In genomic region chr4:53186714-53187358, GRCh38 we compare ENCODE assay signal across 1 cellular context.
TF ChIP-seq lines count a peak whose summit lies in the region.

No MANE protein-coding gene starts in this region.

TF ChIP-seq in HEK293, 187 proteins besides CTCF, POLR2A, EP300 and RAD21 (continued from another document and continues in another):
- TF ChIP-seq, protein P1, sequence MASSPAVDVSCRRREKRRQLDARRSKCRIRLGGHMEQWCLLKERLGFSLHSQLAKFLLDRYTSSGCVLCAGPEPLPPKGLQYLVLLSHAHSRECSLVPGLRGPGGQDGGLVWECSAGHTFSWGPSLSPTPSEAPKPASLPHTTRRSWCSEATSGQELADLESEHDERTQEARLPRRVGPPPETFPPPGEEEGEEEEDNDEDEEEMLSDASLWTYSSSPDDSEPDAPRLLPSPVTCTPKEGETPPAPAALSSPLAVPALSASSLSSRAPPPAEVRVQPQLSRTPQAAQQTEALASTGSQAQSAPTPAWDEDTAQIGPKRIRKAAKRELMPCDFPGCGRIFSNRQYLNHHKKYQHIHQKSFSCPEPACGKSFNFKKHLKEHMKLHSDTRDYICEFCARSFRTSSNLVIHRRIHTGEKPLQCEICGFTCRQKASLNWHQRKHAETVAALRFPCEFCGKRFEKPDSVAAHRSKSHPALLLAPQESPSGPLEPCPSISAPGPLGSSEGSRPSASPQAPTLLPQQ (tag by site-specific recombination; IDR thresholded peaks at IDR 0.05), result no peak
- no peak for TF ChIP-seq ZNF707 (tag by site-specific recombination; IDR thresholded peaks at IDR 0.05)
- no peak for TF ChIP-seq RBAK (tag by site-specific recombination; IDR thresholded peaks at IDR 0.05)
- TF ChIP-seq ZBTB10 (tag by site-specific recombination; IDR thresholded peaks at IDR 0.05), result no peak
- TF ChIP-seq ZNF404 (tag by site-specific recombination; IDR thresholded peaks at IDR 0.05), result no peak
- TF ChIP-seq ZNF514 (tag by site-specific recombination; IDR thresholded peaks at IDR 0.05), result no peak
- TF ChIP-seq ZNF350 (tag by site-specific recombination; IDR thresholded peaks at IDR 0.05), result no peak
- no peak for TF ChIP-seq EGR2 (tag by site-specific recombination; IDR thresholded peaks at IDR 0.05; ENCODE audit: low read depth)
- TF ChIP-seq ZNF558 (tag by site-specific recombination; IDR thresholded peaks at IDR 0.05), result 0 out of 2 replicates have a peak, but pooled peaks have one; percentile 28
- no peak for TF ChIP-seq ZNF544 (tag by site-specific recombination; IDR thresholded peaks at IDR 0.05)
- no peak for TF ChIP-seq ZNF114 (tag by site-specific recombination; IDR thresholded peaks at IDR 0.05)
- TF ChIP-seq KLF7 (tag by site-specific recombination; IDR thresholded peaks at IDR 0.05; ENCODE audit: borderline replicate concordance), result no peak
- no peak for TF ChIP-seq ZBTB6 (tag by site-specific recombination; IDR thresholded peaks at IDR 0.05)
- TF ChIP-seq ZNF776 (tag by site-specific recombination; IDR thresholded peaks at IDR 0.05; ENCODE audit: borderline replicate concordance), result no peak
- TF ChIP-seq ZNF10 (tag by site-specific recombination; IDR thresholded peaks at IDR 0.05), result no peak
- no peak for TF ChIP-seq ZNF426 (tag by site-specific recombination; IDR thresholded peaks at IDR 0.05)
- TF ChIP-seq ZNF629 (tag by site-specific recombination; IDR thresholded peaks at IDR 0.05), result peak; percentile 88
- no peak for TF ChIP-seq ZFP3 (tag by site-specific recombination; IDR thresholded peaks at IDR 0.05; ENCODE audit: low read depth)
- no peak for TF ChIP-seq ZNF248 (tag by site-specific recombination; IDR thresholded peaks at IDR 0.05)
- no peak for TF ChIP-seq ZFP41 (tag by site-specific recombination; IDR thresholded peaks at IDR 0.05; ENCODE audit: borderline replicate concordance)
- TF ChIP-seq ZNF133 (tag by site-specific recombination; IDR thresholded peaks at IDR 0.05), result no peak
- TF ChIP-seq ZNF521 (tag by site-specific recombination; IDR thresholded peaks at IDR 0.05), result no peak
- no peak for TF ChIP-seq ZNF341 (tag by site-specific recombination; IDR thresholded peaks at IDR 0.05; ENCODE audit: low read depth)
- TF ChIP-seq ZNF416 (tag by site-specific recombination; IDR thresholded peaks at IDR 0.05), result no peak
- TF ChIP-seq KLF9 (tag by site-specific recombination; IDR thresholded peaks at IDR 0.05; ENCODE audit: low read depth), result no peak
- TF ChIP-seq ZNF19 (tag by site-specific recombination; IDR thresholded peaks at IDR 0.05; ENCODE audit: low read depth), result no peak
- TF ChIP-seq, protein P2, sequence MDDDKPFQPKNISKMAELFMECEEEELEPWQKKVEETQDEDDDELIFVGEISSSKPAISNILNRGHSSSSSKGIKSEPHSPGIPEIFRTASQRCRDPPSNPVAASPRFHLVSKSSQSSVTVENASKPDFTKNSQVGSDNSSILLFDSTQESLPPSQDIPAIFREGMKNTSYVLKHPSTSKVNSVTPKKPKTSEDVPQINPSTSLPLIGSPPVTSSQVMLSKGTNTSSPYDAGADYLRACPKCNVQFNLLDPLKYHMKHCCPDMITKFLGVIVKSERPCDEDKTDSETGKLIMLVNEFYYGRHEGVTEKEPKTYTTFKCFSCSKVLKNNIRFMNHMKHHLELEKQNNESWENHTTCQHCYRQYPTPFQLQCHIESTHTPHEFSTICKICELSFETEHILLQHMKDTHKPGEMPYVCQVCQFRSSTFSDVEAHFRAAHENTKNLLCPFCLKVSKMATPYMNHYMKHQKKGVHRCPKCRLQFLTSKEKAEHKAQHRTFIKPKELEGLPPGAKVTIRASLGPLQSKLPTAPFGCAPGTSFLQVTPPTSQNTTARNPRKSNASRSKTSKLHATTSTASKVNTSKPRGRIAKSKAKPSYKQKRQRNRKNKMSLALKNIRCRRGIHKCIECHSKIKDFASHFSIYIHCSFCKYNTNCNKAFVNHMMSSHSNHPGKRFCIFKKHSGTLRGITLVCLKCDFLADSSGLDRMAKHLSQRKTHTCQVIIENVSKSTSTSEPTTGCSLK (tag by site-specific recombination; IDR thresholded peaks at IDR 0.05), result no peak
- no peak for TF ChIP-seq ZNF354C (tag by site-specific recombination; IDR thresholded peaks at IDR 0.05; ENCODE audit: borderline replicate concordance, low read depth)
- no peak for TF ChIP-seq ZBTB21 (tag by site-specific recombination; IDR thresholded peaks at IDR 0.05)
- TF ChIP-seq, protein P3, sequence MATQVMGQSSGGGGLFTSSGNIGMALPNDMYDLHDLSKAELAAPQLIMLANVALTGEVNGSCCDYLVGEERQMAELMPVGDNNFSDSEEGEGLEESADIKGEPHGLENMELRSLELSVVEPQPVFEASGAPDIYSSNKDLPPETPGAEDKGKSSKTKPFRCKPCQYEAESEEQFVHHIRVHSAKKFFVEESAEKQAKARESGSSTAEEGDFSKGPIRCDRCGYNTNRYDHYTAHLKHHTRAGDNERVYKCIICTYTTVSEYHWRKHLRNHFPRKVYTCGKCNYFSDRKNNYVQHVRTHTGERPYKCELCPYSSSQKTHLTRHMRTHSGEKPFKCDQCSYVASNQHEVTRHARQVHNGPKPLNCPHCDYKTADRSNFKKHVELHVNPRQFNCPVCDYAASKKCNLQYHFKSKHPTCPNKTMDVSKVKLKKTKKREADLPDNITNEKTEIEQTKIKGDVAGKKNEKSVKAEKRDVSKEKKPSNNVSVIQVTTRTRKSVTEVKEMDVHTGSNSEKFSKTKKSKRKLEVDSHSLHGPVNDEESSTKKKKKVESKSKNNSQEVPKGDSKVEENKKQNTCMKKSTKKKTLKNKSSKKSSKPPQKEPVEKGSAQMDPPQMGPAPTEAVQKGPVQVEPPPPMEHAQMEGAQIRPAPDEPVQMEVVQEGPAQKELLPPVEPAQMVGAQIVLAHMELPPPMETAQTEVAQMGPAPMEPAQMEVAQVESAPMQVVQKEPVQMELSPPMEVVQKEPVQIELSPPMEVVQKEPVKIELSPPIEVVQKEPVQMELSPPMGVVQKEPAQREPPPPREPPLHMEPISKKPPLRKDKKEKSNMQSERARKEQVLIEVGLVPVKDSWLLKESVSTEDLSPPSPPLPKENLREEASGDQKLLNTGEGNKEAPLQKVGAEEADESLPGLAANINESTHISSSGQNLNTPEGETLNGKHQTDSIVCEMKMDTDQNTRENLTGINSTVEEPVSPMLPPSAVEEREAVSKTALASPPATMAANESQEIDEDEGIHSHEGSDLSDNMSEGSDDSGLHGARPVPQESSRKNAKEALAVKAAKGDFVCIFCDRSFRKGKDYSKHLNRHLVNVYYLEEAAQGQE (tag by site-specific recombination; IDR thresholded peaks at IDR 0.05), result no peak
- no peak for TF ChIP-seq ZNF704 (tag by site-specific recombination; IDR thresholded peaks at IDR 0.05)
- no peak for TF ChIP-seq ZBTB48 (tag by site-specific recombination; IDR thresholded peaks at IDR 0.05)
- peak; percentile 85; the same call in 1 of the 2 replicates for TF ChIP-seq ZNF580 (tag by site-specific recombination; IDR thresholded peaks at IDR 0.05)
- no peak for TF ChIP-seq YY2 (tag by site-specific recombination; IDR thresholded peaks at IDR 0.05)
- TF ChIP-seq REPIN1 (tag by site-specific recombination; IDR thresholded peaks at IDR 0.05; ENCODE audit: low read depth), result no peak
- no peak for TF ChIP-seq ZNF777 (tag by site-specific recombination; IDR thresholded peaks at IDR 0.05; ENCODE audit: borderline replicate concordance)
- no peak for TF ChIP-seq ZFHX2 (tag by site-specific recombination; conservative IDR thresholded peaks at IDR 0.05)
- TF ChIP-seq ZNF140 (tag by site-specific recombination; IDR thresholded peaks at IDR 0.05), result no peak
- TF ChIP-seq, protein P4, sequence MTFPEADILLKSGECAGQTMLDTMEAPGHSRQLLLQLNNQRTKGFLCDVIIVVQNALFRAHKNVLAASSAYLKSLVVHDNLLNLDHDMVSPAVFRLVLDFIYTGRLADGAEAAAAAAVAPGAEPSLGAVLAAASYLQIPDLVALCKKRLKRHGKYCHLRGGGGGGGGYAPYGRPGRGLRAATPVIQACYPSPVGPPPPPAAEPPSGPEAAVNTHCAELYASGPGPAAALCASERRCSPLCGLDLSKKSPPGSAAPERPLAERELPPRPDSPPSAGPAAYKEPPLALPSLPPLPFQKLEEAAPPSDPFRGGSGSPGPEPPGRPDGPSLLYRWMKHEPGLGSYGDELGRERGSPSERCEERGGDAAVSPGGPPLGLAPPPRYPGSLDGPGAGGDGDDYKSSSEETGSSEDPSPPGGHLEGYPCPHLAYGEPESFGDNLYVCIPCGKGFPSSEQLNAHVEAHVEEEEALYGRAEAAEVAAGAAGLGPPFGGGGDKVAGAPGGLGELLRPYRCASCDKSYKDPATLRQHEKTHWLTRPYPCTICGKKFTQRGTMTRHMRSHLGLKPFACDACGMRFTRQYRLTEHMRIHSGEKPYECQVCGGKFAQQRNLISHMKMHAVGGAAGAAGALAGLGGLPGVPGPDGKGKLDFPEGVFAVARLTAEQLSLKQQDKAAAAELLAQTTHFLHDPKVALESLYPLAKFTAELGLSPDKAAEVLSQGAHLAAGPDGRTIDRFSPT (tag by site-specific recombination; IDR thresholded peaks at IDR 0.05), result peak; percentile 81
- no peak; the same call in 1 of the 2 replicates for TF ChIP-seq ZNF214 (tag by site-specific recombination; IDR thresholded peaks at IDR 0.05; ENCODE audit: borderline replicate concordance)
- no peak for TF ChIP-seq ZBTB1 (tag by site-specific recombination; IDR thresholded peaks at IDR 0.05)
- TF ChIP-seq ZNF623 (tag by site-specific recombination; IDR thresholded peaks at IDR 0.05), result no peak
- TF ChIP-seq, protein P5, sequence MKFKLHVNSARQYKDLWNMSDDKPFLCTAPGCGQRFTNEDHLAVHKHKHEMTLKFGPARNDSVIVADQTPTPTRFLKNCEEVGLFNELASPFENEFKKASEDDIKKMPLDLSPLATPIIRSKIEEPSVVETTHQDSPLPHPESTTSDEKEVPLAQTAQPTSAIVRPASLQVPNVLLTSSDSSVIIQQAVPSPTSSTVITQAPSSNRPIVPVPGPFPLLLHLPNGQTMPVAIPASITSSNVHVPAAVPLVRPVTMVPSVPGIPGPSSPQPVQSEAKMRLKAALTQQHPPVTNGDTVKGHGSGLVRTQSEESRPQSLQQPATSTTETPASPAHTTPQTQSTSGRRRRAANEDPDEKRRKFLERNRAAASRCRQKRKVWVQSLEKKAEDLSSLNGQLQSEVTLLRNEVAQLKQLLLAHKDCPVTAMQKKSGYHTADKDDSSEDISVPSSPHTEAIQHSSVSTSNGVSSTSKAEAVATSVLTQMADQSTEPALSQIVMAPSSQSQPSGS (tag by site-specific recombination; IDR thresholded peaks at IDR 0.05; ENCODE audit: low read depth), result peak; percentile 75
- TF ChIP-seq TCF7L2 (IDR thresholded peaks at IDR 0.05; ENCODE audit: borderline replicate concordance, low read depth, low read length), result peak; percentile 42; the same call in 1 of the 2 replicates
- peak; percentile 42; the same call in 1 of the 2 replicates for TF ChIP-seq ZNF561 (tag by site-specific recombination; IDR thresholded peaks at IDR 0.05; ENCODE audit: borderline replicate concordance)
- TF ChIP-seq ZNF16 (tag by site-specific recombination; IDR thresholded peaks at IDR 0.05; ENCODE audit: low read depth), result no peak
- no peak for TF ChIP-seq SCRT2 (tag by site-specific recombination; IDR thresholded peaks at IDR 0.05)
- TF ChIP-seq MYNN (tag by site-specific recombination; IDR thresholded peaks at IDR 0.05; ENCODE audit: borderline replicate concordance), result no peak
